Comparison of ENCODE assay signal across 2 cellular contexts in the genomic region with DNA sequence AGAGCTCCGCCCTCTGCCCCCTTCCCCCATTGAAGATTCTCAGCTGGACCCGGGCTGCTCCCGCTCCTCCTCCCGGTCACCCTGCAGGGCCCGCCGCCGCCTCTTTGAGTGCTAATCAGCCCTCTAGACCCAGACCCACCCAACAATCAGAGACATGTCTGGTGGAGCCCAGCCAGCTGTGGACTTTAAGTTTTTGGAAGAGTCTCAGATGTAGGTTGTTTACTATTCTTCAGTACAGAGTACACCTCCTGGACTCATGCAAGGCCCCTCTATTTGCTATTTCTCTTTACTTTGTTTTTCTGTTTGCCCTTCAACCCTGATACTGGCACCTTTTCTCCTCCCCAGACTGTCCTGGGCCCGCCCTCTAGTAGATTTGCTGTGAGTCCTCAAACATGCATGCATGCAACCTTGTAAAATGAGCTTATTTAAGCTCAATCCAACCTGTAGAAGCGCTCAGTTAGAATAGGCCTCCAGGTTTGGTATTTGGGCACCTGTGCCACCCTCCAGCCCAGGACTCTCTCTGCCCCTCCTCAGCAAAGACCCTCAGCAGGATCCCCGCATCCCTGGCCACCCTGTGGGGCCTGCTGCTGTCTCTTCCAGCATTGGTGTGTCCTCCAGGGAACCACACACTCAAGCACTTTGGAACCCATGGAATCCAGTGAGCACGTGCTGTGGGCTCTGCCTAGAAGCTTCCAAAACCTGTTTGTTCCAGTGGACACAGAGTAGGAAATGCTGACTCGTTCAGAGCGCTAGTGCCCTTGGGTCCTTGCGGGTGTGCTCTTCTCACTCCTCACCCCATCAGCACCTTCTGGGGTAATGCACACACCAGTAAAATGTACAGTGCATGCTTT.
TF ChIP-seq lines count a peak whose summit lies in the region.

No MANE protein-coding gene starts in this region.

TF ChIP-seq in GM23338, 12 proteins besides CTCF, POLR2A, EP300 and RAD21 (continued from another document):
- TF ChIP-seq, protein P1, sequence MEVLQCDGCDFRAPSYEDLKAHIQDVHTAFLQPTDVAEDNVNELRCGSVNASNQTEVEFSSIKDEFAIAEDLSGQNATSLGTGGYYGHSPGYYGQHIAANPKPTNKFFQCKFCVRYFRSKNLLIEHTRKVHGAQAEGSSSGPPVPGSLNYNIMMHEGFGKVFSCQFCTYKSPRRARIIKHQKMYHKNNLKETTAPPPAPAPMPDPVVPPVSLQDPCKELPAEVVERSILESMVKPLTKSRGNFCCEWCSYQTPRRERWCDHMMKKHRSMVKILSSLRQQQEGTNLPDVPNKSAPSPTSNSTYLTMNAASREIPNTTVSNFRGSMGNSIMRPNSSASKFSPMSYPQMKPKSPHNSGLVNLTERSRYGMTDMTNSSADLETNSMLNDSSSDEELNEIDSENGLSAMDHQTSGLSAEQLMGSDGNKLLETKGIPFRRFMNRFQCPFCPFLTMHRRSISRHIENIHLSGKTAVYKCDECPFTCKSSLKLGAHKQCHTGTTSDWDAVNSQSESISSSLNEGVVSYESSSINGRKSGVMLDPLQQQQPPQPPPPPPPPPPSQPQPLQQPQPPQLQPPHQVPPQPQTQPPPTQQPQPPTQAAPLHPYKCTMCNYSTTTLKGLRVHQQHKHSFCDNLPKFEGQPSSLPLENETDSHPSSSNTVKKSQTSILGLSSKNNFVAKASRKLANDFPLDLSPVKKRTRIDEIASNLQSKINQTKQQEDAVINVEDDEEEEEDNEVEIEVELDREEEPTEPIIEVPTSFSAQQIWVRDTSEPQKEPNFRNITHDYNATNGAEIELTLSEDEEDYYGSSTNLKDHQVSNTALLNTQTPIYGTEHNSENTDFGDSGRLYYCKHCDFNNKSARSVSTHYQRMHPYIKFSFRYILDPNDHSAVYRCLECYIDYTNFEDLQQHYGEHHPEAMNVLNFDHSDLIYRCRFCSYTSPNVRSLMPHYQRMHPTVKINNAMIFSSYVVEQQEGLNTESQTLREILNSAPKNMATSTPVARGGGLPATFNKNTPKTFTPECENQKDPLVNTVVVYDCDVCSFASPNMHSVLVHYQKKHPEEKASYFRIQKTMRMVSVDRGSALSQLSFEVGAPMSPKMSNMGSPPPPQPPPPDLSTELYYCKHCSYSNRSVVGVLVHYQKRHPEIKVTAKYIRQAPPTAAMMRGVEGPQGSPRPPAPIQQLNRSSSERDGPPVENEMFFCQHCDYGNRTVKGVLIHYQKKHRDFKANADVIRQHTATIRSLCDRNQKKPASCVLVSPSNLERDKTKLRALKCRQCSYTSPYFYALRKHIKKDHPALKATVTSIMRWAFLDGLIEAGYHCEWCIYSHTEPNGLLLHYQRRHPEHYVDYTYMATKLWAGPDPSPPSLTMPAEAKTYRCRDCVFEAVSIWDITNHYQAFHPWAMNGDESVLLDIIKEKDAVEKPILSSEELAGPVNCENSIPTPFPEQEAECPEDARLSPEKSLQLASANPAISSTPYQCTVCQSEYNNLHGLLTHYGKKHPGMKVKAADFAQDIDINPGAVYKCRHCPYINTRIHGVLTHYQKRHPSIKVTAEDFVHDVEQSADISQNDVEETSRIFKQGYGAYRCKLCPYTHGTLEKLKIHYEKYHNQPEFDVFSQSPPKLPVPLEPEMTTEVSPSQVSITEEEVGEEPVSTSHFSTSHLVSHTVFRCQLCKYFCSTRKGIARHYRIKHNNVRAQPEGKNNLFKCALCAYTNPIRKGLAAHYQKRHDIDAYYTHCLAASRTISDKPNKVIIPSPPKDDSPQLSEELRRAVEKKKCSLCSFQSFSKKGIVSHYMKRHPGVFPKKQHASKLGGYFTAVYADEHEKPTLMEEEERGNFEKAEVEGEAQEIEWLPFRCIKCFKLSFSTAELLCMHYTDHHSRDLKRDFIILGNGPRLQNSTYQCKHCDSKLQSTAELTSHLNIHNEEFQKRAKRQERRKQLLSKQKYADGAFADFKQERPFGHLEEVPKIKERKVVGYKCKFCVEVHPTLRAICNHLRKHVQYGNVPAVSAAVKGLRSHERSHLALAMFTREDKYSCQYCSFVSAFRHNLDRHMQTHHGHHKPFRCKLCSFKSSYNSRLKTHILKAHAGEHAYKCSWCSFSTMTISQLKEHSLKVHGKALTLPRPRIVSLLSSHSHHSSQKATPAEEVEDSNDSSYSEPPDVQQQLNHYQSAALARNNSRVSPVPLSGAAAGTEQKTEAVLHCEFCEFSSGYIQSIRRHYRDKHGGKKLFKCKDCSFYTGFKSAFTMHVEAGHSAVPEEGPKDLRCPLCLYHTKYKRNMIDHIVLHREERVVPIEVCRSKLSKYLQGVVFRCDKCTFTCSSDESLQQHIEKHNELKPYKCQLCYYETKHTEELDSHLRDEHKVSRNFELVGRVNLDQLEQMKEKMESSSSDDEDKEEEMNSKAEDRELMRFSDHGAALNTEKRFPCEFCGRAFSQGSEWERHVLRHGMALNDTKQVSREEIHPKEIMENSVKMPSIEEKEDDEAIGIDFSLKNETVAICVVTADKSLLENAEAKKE (CRISPR knock-in tag; IDR thresholded peaks at IDR 0.05), result no peak
- no peak for TF ChIP-seq CREB1 (CRISPR knock-in tag; IDR thresholded peaks at IDR 0.05; ENCODE audit: low read depth)
- TF ChIP-seq POLR2AphosphoS5 (IDR thresholded peaks at IDR 0.05; ENCODE audit: low read depth), result no peak
- no peak for TF ChIP-seq JUNB (IDR thresholded peaks at IDR 0.05; ENCODE audit: unreplicated experiment)

TF ChIP-seq in HepG2, 621 proteins besides CTCF, POLR2A, EP300 and RAD21 (continued from another document and continues in another):
- no peak for TF ChIP-seq DZIP1 (CRISPR knock-in tag; IDR thresholded peaks at IDR 0.05)
- TF ChIP-seq NFE2 (CRISPR knock-in tag; IDR thresholded peaks at IDR 0.05), result no peak
- TF ChIP-seq ZNF275 (CRISPR knock-in tag; IDR thresholded peaks at IDR 0.05; ENCODE audit: borderline replicate concordance), result no peak
- TF ChIP-seq PHF20 (CRISPR knock-in tag; IDR thresholded peaks at IDR 0.05), result no peak
- peak in 1 of 2 experiments; percentile 12; a peak in 1 of 4 replicates for TF ChIP-seq MAFK (conservative IDR thresholded peaks at IDR 0.05 in 1 of 2, IDR thresholded peaks at IDR 0.05 in 1 of 2; ENCODE audit: low read length in 2 of 2)
- TF ChIP-seq ZNF790 (CRISPR knock-in tag; IDR thresholded peaks at IDR 0.05; ENCODE audit: borderline replicate concordance), result no peak
- TF ChIP-seq ZNF414 (CRISPR knock-in tag; IDR thresholded peaks at IDR 0.05), result no peak
- no peak for TF ChIP-seq ARNTL (CRISPR knock-in tag; IDR thresholded peaks at IDR 0.05)
- 0 out of 2 replicates have a peak, but pooled peaks have one; percentile 21 for TF ChIP-seq KDM5B (CRISPR knock-in tag; IDR thresholded peaks at IDR 0.05; ENCODE audit: borderline replicate concordance)
- TF ChIP-seq NR2F6 (IDR thresholded peaks at IDR 0.05), result peak; percentile 17; the same call in 1 of the 2 replicates
- no peak for TF ChIP-seq NR2F6 (CRISPR knock-in tag; IDR thresholded peaks at IDR 0.05)
- TF ChIP-seq SOX6 (IDR thresholded peaks at IDR 0.05), result no peak
- TF ChIP-seq SOX6 (CRISPR knock-in tag; IDR thresholded peaks at IDR 0.05), result peak; percentile 20; the same call in 1 of the 2 replicates
- TF ChIP-seq ZNF781 (CRISPR knock-in tag; IDR thresholded peaks at IDR 0.05; ENCODE audit: borderline replicate concordance, not compliant biosample characterization), result no peak
- TF ChIP-seq, protein P2, sequence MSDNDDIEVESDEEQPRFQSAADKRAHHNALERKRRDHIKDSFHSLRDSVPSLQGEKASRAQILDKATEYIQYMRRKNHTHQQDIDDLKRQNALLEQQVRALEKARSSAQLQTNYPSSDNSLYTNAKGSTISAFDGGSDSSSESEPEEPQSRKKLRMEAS (IDR thresholded peaks at IDR 0.05), result peak; percentile 56; the same call in 1 of the 2 replicates
- TF ChIP-seq RBM22 (optimal IDR thresholded peaks at IDR 0.05; ENCODE audit: low read length), result no peak
- TF ChIP-seq ZNF264 (CRISPR knock-in tag; IDR thresholded peaks at IDR 0.05), result no peak
- no peak for TF ChIP-seq ZBTB3 (CRISPR knock-in tag; IDR thresholded peaks at IDR 0.05; ENCODE audit: borderline replicate concordance, low read depth)
- no peak for TF ChIP-seq ZFYVE20 (CRISPR knock-in tag; IDR thresholded peaks at IDR 0.05; ENCODE audit: borderline replicate concordance, low read depth)
- TF ChIP-seq ZNF232 (CRISPR knock-in tag; IDR thresholded peaks at IDR 0.05; ENCODE audit: borderline replicate concordance), result no peak
- TF ChIP-seq, protein P3, sequence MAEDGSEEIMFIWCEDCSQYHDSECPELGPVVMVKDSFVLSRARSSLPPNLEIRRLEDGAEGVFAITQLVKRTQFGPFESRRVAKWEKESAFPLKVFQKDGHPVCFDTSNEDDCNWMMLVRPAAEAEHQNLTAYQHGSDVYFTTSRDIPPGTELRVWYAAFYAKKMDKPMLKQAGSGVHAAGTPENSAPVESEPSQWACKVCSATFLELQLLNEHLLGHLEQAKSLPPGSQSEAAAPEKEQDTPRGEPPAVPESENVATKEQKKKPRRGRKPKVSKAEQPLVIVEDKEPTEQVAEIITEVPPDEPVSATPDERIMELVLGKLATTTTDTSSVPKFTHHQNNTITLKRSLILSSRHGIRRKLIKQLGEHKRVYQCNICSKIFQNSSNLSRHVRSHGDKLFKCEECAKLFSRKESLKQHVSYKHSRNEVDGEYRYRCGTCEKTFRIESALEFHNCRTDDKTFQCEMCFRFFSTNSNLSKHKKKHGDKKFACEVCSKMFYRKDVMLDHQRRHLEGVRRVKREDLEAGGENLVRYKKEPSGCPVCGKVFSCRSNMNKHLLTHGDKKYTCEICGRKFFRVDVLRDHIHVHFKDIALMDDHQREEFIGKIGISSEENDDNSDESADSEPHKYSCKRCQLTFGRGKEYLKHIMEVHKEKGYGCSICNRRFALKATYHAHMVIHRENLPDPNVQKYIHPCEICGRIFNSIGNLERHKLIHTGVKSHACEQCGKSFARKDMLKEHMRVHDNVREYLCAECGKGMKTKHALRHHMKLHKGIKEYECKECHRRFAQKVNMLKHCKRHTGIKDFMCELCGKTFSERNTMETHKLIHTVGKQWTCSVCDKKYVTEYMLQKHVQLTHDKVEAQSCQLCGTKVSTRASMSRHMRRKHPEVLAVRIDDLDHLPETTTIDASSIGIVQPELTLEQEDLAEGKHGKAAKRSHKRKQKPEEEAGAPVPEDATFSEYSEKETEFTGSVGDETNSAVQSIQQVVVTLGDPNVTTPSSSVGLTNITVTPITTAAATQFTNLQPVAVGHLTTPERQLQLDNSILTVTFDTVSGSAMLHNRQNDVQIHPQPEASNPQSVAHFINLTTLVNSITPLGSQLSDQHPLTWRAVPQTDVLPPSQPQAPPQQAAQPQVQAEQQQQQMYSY (CRISPR knock-in tag; IDR thresholded peaks at IDR 0.05), result no peak
- no peak for TF ChIP-seq ISL2 (CRISPR knock-in tag; IDR thresholded peaks at IDR 0.05)
- TF ChIP-seq PAXIP1 (CRISPR knock-in tag; conservative IDR thresholded peaks at IDR 0.05), result peak; percentile 47; the same call in 1 of the 2 replicates
- no peak for TF ChIP-seq ZNF251 (CRISPR knock-in tag; IDR thresholded peaks at IDR 0.05)
- no peak for TF ChIP-seq FOXP1 (IDR thresholded peaks at IDR 0.05)
- TF ChIP-seq FOXP1 (CRISPR knock-in tag; IDR thresholded peaks at IDR 0.05), result peak; percentile 62; the same call in 1 of the 2 replicates
- no peak for TF ChIP-seq HMG20B (CRISPR knock-in tag; conservative IDR thresholded peaks at IDR 0.05)
- TF ChIP-seq KAT7 (CRISPR knock-in tag; IDR thresholded peaks at IDR 0.05; ENCODE audit: borderline replicate concordance), result no peak
- no peak for TF ChIP-seq KDM6A (CRISPR knock-in tag; IDR thresholded peaks at IDR 0.05; ENCODE audit: low read depth)
- TF ChIP-seq NFYB (CRISPR knock-in tag; IDR thresholded peaks at IDR 0.05), result no peak
